ENCODE assay signal across 13 cellular contexts in genomic region chr20:63005862-63006564, GRCh38. TPM values are rescaled to one million over a fixed set of nuclear protein-coding genes. Genes with fewer than 3 reads are reported as not detected.
DNase-seq lines count a peak whose midpoint lies in the region; ATAC-seq, FAIRE-seq and TF ChIP-seq lines count a peak whose summit lies in the region.
"Had no signal": no experiment of that assay in that cellular context is flagged by ENCODE, and none has a peak within 500 bp of the region (broad histone marks: within the 10 kb centered on the region; RNA-seq: fewer than 3 reads in every experiment).

No MANE protein-coding gene starts in this region.

- no peak for TF ChIP-seq CTCF in GM12878 (IDR thresholded peaks at IDR 0.05 in 2 of 3, conservative IDR thresholded peaks at IDR 0.05 in 1 of 3; ENCODE audit: control insufficient read depth in 2 of 3, extremely low read depth in 1 of 3, insufficient read depth in 1 of 3, low read depth in 3 of 3, low read length in 3 of 3)

- no TSS peak for BruUV-seq in GM12878 (replicated peaks; lab: Mats Ljungman, UMichigan)

- intact Hi-C loops in GM12878 (cut with micrococcal nuclease; ENCODE audit: unreplicated experiment) (no loop called here), aorta (cut with DNase I) (loop anchor here (5.0 to 10.0 kb wide), 2 partner anchors 134 to 341 kb away; no protein-coding TSS in a partner anchor)

- peak overlapping the region; percentile 69 for H3K27ac Mint-ChIP-seq in memory B cell

- no peak overlapping the region for H3K4me3 Mint-ChIP-seq in memory B cell

- no peak overlapping the region for H3K4me3 ChIP-seq in GM12878
- no peak overlapping the region for H3K4me3 ChIP-seq in aorta (ENCODE audit: low read length in 2 of 2)
- H3K4me3 ChIP-seq: uterus had no signal

- H3K9me3 ChIP-seq in ES-I3 (ENCODE audit: control insufficient read depth, insufficient read depth, low read length): no peaks in the 10 kb centered on the region
- no peaks in the 10 kb centered on the region for H3K9me3 ChIP-seq in GM12878 (replicated peaks; ENCODE audit: control insufficient read depth, insufficient read depth, low read length)
- H3K9me3 ChIP-seq in aorta (ENCODE audit: control insufficient read depth, low read length): no peaks in the 10 kb centered on the region
- H3K9me3 ChIP-seq: uterus had no signal

- no peaks in the 10 kb centered on the region for H4K20me1 ChIP-seq in GM12878 (ENCODE audit: control insufficient read depth, insufficient read depth)

- H3K36me3 ChIP-seq in ES-I3 (ENCODE audit: insufficient read depth, low read length) (no peaks in the 10 kb centered on the region), GM12878 (ENCODE audit: control insufficient read depth in 2 of 2, insufficient read depth in 2 of 2, low read length in 1 of 2) (no peaks in the 10 kb centered on the region), aorta (ENCODE audit: control insufficient read depth in 1 of 2, insufficient read depth in 2 of 2, low read length in 1 of 2) (no peaks in the 10 kb centered on the region)
- H3K36me3 ChIP-seq: uterus had no signal

- in situ Hi-C loops in GM12878 (cut with MboI): no loop called here

- no peak overlapping the region for H3K27ac ChIP-seq in GM12878 (ENCODE audit: control insufficient read depth, insufficient read depth)
- no peak overlapping the region for H3K27ac ChIP-seq in aorta (ENCODE audit: low read depth in 1 of 2, low read length in 2 of 2)
- H3K27ac ChIP-seq: RWPE1, uterus had no signal

- SMC1A ChIA-PET in GM12878 (lab: Charles Lee; ENCODE audit: uncharacterized antibody, unreplicated experiment): no interaction called here

- no peak for TF ChIP-seq EP300 in GM12878 (IDR thresholded peaks at IDR 0.05; ENCODE audit: borderline replicate concordance in 1 of 2, control insufficient read depth in 1 of 2, low read depth in 2 of 2, low read length in 2 of 2)

- FAIRE-seq in GM12878 (lab: Jason Lieb, UNC) (no peak), GM12892 (lab: Jason Lieb, UNC) (no peak)
- FAIRE-seq: endometrium had no signal

- H3K36me3 Mint-ChIP-seq in memory B cell: no peaks in the 10 kb centered on the region

- ATAC-seq in GM12878 (no peak), memory B cell (ENCODE audit: low read depth) (no peak), aorta (ENCODE audit: low FRiP score) (no peak)
- ATAC-seq: activated CD4-positive, CD25-positive, alpha-beta regulatory T cell treated with anti-CD3 and anti-CD28 coated beads, Interleukin-2, amount 50 U/mL, for 24 hours; HCT116 had no signal

- H3K27me3 ChIP-seq in GM12878 (replicated peaks in 1 of 2; ENCODE audit: control insufficient read depth in 2 of 2, insufficient read depth in 2 of 2, low read length in 1 of 2): peaks cover 15 to 17% of the 10 kb centered on the region in 2 experiments
- no peaks in the 10 kb centered on the region for H3K27me3 ChIP-seq in aorta (ENCODE audit: control insufficient read depth in 1 of 2, insufficient read depth in 2 of 2, low read length in 1 of 2)

- no peak for TF ChIP-seq POLR2A in GM12878 (IDR thresholded peaks at IDR 0.05; ENCODE audit: low read depth, low read length)
- no peak for TF ChIP-seq POLR2A in GM12892 (IDR thresholded peaks at IDR 0.05; ENCODE audit: low read depth, low read length)

- TF ChIP-seq RAD21 in GM12878 (IDR thresholded peaks at IDR 0.05; ENCODE audit: insufficient read depth, low read depth, low read length): no peak

- 43% methylated on average over 86 of the region's 94 CpGs for WGBS in GM12878 (ENCODE audit: insufficient coverage, insufficient replicate concordance, low lambda C conversion rate, missing lambda C conversion rate)
- 2 to 3% methylated on average over 50 to 94 of the region's 94 CpGs for WGBS in aorta, 2 donors

- RAD21 ChIA-PET in GM12878 (lab: Charles Lee; ENCODE audit: unreplicated experiment): no interaction called here

- CTCF ChIA-PET in GM12878 (lab: Yijun Ruan, JAX): no interaction called here

- H3K4me1 Mint-ChIP-seq in memory B cell: peaks cover 14% of the 10 kb centered on the region

- H3K9ac ChIP-seq in ES-I3 (ENCODE audit: low read depth, low read length) (peak overlapping the region; percentile 36; the same call in 1 of the 2 replicates), GM12878 (ENCODE audit: control insufficient read depth, insufficient read depth, low read length) (no peak overlapping the region)

- H3K27me3 Mint-ChIP-seq in memory B cell: peaks cover 28% of the 10 kb centered on the region

- no peaks in the 10 kb centered on the region for H3K9me3 Mint-ChIP-seq in memory B cell

- H2AFZ ChIP-seq in GM12878 (ENCODE audit: control insufficient read depth, low read depth, low read length): no peak overlapping the region

- H3K4me1 ChIP-seq in ES-I3 (ENCODE audit: insufficient read depth, low read length): peaks cover 9% of the 10 kb centered on the region; the same call in 1 of the 2 replicates
- H3K4me1 ChIP-seq in GM12878 (ENCODE audit: control insufficient read depth, insufficient read depth, low read length): peaks cover 7% of the 10 kb centered on the region; the same call in 1 of the 2 replicates
- H3K4me1 ChIP-seq in aorta (ENCODE audit: control insufficient read depth in 1 of 2, insufficient read depth in 2 of 2, low read length in 2 of 2): no peaks in the 10 kb centered on the region

- H3K79me2 ChIP-seq in GM12878 (ENCODE audit: control insufficient read depth, insufficient read depth, low read length): peaks cover 11% of the 10 kb centered on the region

- DNase-seq in CD1c-positive myeloid dendritic cell (ENCODE audit: extremely low spot score) (peak; percentile 13), GM12878 (ENCODE audit: low read depth, low spot score) (no peak), memory B cell (ENCODE audit: low spot score in 2 of 2) (peak in 1 of 2 donors; percentile 37), aorta (no peak), GDM1 (lab: John Stamatoyannopoulos, UW) (no peak), GM12892 (ENCODE audit: insufficient read length) (no peak)
- no peak for DNase-seq in stimulated activated CD4-positive, alpha-beta T cell treated with anti-CD3 and anti-CD28 coated beads, Interleukin-4, amount 100 ng/mL, for 4 hours
- DNase-seq: uterus had no signal

- POLR2A ChIA-PET in GM12878 (lab: Charles Lee): no interaction called here

- H3K4me2 ChIP-seq in GM12878 (ENCODE audit: control insufficient read depth, insufficient read depth): no peak overlapping the region

TF ChIP-seq in GM12878, 131 proteins besides CTCF, POLR2A, EP300 and RAD21 (continues in another document):
- TF ChIP-seq KAT2A (conservative IDR thresholded peaks at IDR 0.05; ENCODE audit: control insufficient read depth, low read depth, low read length) (no peak), NR2C2 (IDR thresholded peaks at IDR 0.05; ENCODE audit: borderline replicate concordance, control insufficient read depth, insufficient read length, low read depth) (no peak), SP1 (IDR thresholded peaks at IDR 0.05; ENCODE audit: low read depth, low read length) (no peak), JUNB (IDR thresholded peaks at IDR 0.05) (no peak), SREBF2 (IDR thresholded peaks at IDR 0.05; ENCODE audit: low read length) (no peak), HDAC6 (IDR thresholded peaks at IDR 0.05; ENCODE audit: unreplicated experiment) (peak; percentile 76)

RNA-seq across cellular contexts. Expression of gene BHLHE23, which starts 0.8 kb away (rescaled TPM):
- total RNA-seq in GM12878 (2013; cell fraction: nucleolus; rRNA removed): 0.69 TPM in 1 of 2 replicates, not detected in the other
- not detected in 2 replicates for total RNA-seq in GM12878 (2014; rRNA removed)
- not detected in 2 replicates for total RNA-seq in GM12878 (2014; rRNA removed; fragmentation: Illumina TruSeq; extraction: Trizol)
- 0.33 TPM in 1 of 2 replicates, not detected in the other for total RNA-seq in GM12878 (2021)
- polyA plus RNA-seq in GM12878 (2011; ENCODE audit: low read depth): not detected
- polyA plus RNA-seq in GM12878 (2011; rRNA removed): not detected in 2 replicates
- polyA plus RNA-seq in GM12878 (2011; cell fraction: cytosol; rRNA removed): 0.07 TPM in 1 of 2 replicates, not detected in the other
- 0.28 and 0.40 TPM in 2 replicates for polyA plus RNA-seq in GM12878 (2011; cell fraction: nucleus; rRNA removed)
- polyA plus RNA-seq in GM12878 (2012): 0.11 TPM in 1 of 2 replicates, not detected in the other
- polyA plus RNA-seq in GM12878 (2014; fragmentation: Illumina TruSeq; extraction: Trizol): not detected in 2 replicates
- not detected for polyA plus RNA-seq in GM12878 (2014; fragmentation: Nextera tagmentation; extraction: Ambion mirVana)
- 0.28 TPM in 1 of 2 replicates, not detected in the other for polyA plus RNA-seq in GM12878 (2014; rRNA removed)
- polyA plus RNA-seq in GM12878 (2016; fragmentation: Nextera tagmentation; extraction: Ambion mirVana): not detected
- polyA minus RNA-seq in GM12878 (2011; rRNA and poly(A)+ RNA removed): not detected in 2 replicates
- polyA minus RNA-seq in GM12878 (2011; cell fraction: cytosol; rRNA and poly(A)+ RNA removed): not detected in 2 replicates
- polyA minus RNA-seq in GM12878 (2011; cell fraction: nucleus; rRNA and poly(A)+ RNA removed): not detected in 2 replicates
- not detected for total RNA-seq in aorta
- not detected for polyA plus RNA-seq in aorta
- polyA plus RNA-seq in GM12892 (2012; ENCODE audit: missing spikeins): not detected
- total RNA-seq: uterus had no signal

RNA-seq across cellular contexts. Expression of gene SLC17A9, which starts 53.5 kb away (rescaled TPM):
- total RNA-seq in GM12878 (2013; cell fraction: nucleolus; rRNA removed): 130 and 134 TPM in 2 replicates
- 27.8 and 35.8 TPM in 2 replicates for total RNA-seq in GM12878 (2014; rRNA removed)
- total RNA-seq in GM12878 (2014; rRNA removed; fragmentation: Illumina TruSeq; extraction: Trizol): 15.7 and 17.5 TPM in 2 replicates
- 60.2 and 74.1 TPM in 2 replicates for total RNA-seq in GM12878 (2021)
- polyA plus RNA-seq in GM12878 (2011; ENCODE audit: low read depth): 18.7 TPM
- polyA plus RNA-seq in GM12878 (2011; rRNA removed): 13.0 and 22.9 TPM in 2 replicates
- polyA plus RNA-seq in GM12878 (2011; cell fraction: cytosol; rRNA removed): 33.9 and 65.4 TPM in 2 replicates
- polyA plus RNA-seq in GM12878 (2011; cell fraction: nucleus; rRNA removed): 742 and 791 TPM in 2 replicates
- 52.1 and 66.9 TPM in 2 replicates for polyA plus RNA-seq in GM12878 (2012)
- 5.8 and 19.2 TPM in 2 replicates for polyA plus RNA-seq in GM12878 (2014; fragmentation: Illumina TruSeq; extraction: Trizol)
- polyA plus RNA-seq in GM12878 (2014; fragmentation: Nextera tagmentation; extraction: Ambion mirVana): 1 to 10 TPM in 1 of 2 experiments, under 1 TPM in 1; 0.72 to 3.9 TPM
- polyA plus RNA-seq in GM12878 (2014; rRNA removed): 67.1 and 83.6 TPM in 2 replicates
- 10 to 100 TPM; 57.9 to 67.0 TPM for polyA plus RNA-seq in GM12878 (2016; fragmentation: Nextera tagmentation; extraction: Ambion mirVana)
- polyA minus RNA-seq in GM12878 (2011; rRNA and poly(A)+ RNA removed): 6.9 and 18.1 TPM in 2 replicates
- polyA minus RNA-seq in GM12878 (2011; cell fraction: cytosol; rRNA and poly(A)+ RNA removed): 9.0 and 11.0 TPM in 2 replicates
- 49.8 and 62.0 TPM in 2 replicates for polyA minus RNA-seq in GM12878 (2011; cell fraction: nucleus; rRNA and poly(A)+ RNA removed)
- 10 to 100 TPM; 17.8 to 18.5 TPM for total RNA-seq in aorta
- 10 to 100 TPM in 1 of 2 donors, 1 to 10 TPM in 1; 5.3 to 54.5 TPM for polyA plus RNA-seq in aorta
- 45.0 TPM for polyA plus RNA-seq in GM12892 (2012; ENCODE audit: missing spikeins)
